Comparison of ENCODE assay signal across 1 cellular context in the genomic region with DNA sequence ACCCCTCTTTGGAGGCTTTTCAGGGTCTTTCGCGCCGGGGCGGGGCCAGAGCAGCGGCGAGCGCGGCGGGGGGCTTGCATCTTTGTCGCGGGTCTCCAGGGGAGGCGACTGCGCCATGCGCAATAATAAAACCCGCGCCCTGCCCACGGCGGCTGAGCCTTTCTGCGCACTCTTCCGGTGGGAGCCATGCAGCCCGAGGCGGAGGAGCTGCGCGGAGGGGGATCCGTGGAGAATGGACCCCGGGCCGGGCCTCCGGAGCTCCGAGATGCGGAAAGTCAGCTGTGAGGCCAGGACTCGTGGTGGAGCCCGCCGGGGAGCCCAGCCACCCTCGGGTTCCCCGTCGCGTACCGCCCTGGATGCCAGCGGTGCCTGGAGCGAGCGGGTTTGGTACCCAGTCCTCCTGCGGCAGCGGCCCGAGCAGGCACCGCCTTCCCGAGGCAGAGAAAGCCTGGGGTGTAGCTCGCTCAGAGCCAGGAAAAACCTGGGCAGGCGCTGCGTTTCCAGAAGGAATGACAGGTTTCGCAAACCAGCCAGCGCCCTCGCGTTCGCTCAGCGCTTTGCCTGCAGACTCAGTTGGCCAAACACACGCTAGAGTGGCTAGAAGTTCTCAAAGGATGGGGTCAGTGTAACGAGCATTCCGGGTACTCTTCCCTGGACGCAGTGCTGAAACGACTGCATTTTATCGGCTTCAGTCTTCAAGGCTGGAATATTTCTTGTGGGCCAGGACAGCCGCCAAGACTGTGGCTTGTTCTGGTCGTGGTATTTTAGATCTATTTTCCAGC.
TF ChIP-seq lines count a peak whose summit lies in the region.

No MANE protein-coding gene starts in this region.

TF ChIP-seq in HEK293T, 16 proteins besides CTCF, POLR2A, EP300 and RAD21 (continued from another document):
- TF ChIP-seq CTBP1 (IDR thresholded peaks at IDR 0.05; ENCODE audit: borderline replicate concordance) (no peak; the same call in 1 of the 2 replicates), ZNF384 (IDR thresholded peaks at IDR 0.05) (no peak), FOXK2 (IDR thresholded peaks at IDR 0.05) (no peak), SP1 (IDR thresholded peaks at IDR 0.05) (no peak), NFRKB (IDR thresholded peaks at IDR 0.05) (no peak)
- TF ChIP-seq, protein P1, sequence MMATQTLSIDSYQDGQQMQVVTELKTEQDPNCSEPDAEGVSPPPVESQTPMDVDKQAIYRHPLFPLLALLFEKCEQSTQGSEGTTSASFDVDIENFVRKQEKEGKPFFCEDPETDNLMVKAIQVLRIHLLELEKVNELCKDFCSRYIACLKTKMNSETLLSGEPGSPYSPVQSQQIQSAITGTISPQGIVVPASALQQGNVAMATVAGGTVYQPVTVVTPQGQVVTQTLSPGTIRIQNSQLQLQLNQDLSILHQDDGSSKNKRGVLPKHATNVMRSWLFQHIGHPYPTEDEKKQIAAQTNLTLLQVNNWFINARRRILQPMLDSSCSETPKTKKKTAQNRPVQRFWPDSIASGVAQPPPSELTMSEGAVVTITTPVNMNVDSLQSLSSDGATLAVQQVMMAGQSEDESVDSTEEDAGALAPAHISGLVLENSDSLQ (IDR thresholded peaks at IDR 0.05) = no peak
